Comparison of ENCODE assay signal across 11 cellular contexts in genomic region chr16:70646260-70647241, GRCh38. TPM values are rescaled to one million over a fixed set of nuclear protein-coding genes. Genes with fewer than 3 reads are reported as not detected.
DNase-seq lines count a peak whose midpoint lies in the region; ATAC-seq and TF ChIP-seq lines count a peak whose summit lies in the region.
"Had no signal": no experiment of that assay in that cellular context is flagged by ENCODE, and none has a peak within 500 bp of the region (broad histone marks: within the 10 kb centered on the region; RNA-seq: fewer than 3 reads in every experiment).

IL34 (plus strand) TSS chr16:70646559; CDS start chr16:70646948, 389 bp downstream.

- peak; percentile 59 to 74 for ATAC-seq in right cardiac atrium
- no peak for ATAC-seq in HG03520 (IDR thresholded peaks at IDR 0.05; ENCODE audit: unreplicated experiment)
- ATAC-seq: naive thymus-derived CD8-positive, alpha-beta T cell had no signal

- no peak for TF ChIP-seq CTCF in adrenal gland (IDR thresholded peaks at IDR 0.05)

- H3K27ac ChIP-seq in adrenal gland, result peak within 1 kb of the TSS in 4 of 5 donors; percentile 11 to 83 (median 50)
- H3K27ac ChIP-seq in right cardiac atrium (ENCODE audit: low read length), result no peak within 1 kb of the TSS

- DNase-seq in M059J (ENCODE audit: low read depth) (peak; percentile 65), adrenal gland (peak; percentile 44 to 80 (median 66)), right cardiac atrium (peak; percentile 33 to 73 (median 72)), NCI-H2029 treated with DMSO at 0.1 percent for 48 hours (lab: John Stamatoyannopoulos, UW) (no peak), H4 (ENCODE audit: low spot score) (no peak)
- no peak for DNase-seq in T-helper 2 cell treated with Interferon-gamma antibody and Interleukin-4, amounts not matched to agents 5 μg/mL and 100 μg/mL, for 36 hours (ENCODE audit: low spot score)
- DNase-seq: activated CD4-positive, alpha-beta T cell treated with anti-CD3 and anti-CD28 coated beads for 4 hours; activated naive CD8-positive, alpha-beta T cell treated with anti-CD3 and anti-CD28 coated beads for 36 hours; naive thymus-derived CD8-positive, alpha-beta T cell had no signal

- H3K4me2 ChIP-seq in skeletal muscle satellite cell (ENCODE audit: low read length), result peak within 1 kb of the TSS; percentile 45

- 44 to 50% (median 45%) methylated on average over 14 to 39 of the region's 39 CpGs for WGBS in adrenal gland, 4 donors
- WGBS in right cardiac atrium, result 61% methylated on average over 39 of the region's 39 CpGs

- no peaks in the 10 kb centered on the region for H3K9me3 Mint-ChIP-seq in T-helper 2 cell treated with Interferon-gamma antibody and Interleukin-4, amounts not matched to agents 5 μg/mL and 100 μg/mL, for 36 hours
- H3K9me3 Mint-ChIP-seq: activated naive CD8-positive, alpha-beta T cell treated with anti-CD3 and anti-CD28 coated beads for 36 hours; naive thymus-derived CD8-positive, alpha-beta T cell had no signal

- no peak within 1 kb of the TSS for H3K4me3 Mint-ChIP-seq in T-helper 2 cell treated with Interferon-gamma antibody and Interleukin-4, amounts not matched to agents 5 μg/mL and 100 μg/mL, for 36 hours
- H3K4me3 Mint-ChIP-seq: activated naive CD8-positive, alpha-beta T cell treated with anti-CD3 and anti-CD28 coated beads for 36 hours had no signal

- H3K36me3 Mint-ChIP-seq in T-helper 2 cell treated with Interferon-gamma antibody and Interleukin-4, amounts not matched to agents 5 μg/mL and 100 μg/mL, for 36 hours (ENCODE audit: low read depth), result no peaks in the 10 kb centered on the region
- H3K36me3 Mint-ChIP-seq: activated naive CD8-positive, alpha-beta T cell treated with anti-CD3 and anti-CD28 coated beads for 36 hours; naive thymus-derived CD8-positive, alpha-beta T cell had no signal

- no peak for TF ChIP-seq POLR2A in adrenal gland (IDR thresholded peaks at IDR 0.05)

- H3K27me3 ChIP-seq in adrenal gland (no peaks in the 10 kb centered on the region), right cardiac atrium (ENCODE audit: control insufficient read depth, insufficient read depth) (no peaks in the 10 kb centered on the region), skeletal muscle satellite cell (ENCODE audit: control insufficient read depth, insufficient read depth, low read length) (no peaks in the 10 kb centered on the region)

- H3K9me3 ChIP-seq in adrenal gland (replicated peaks in 1 of 3) (no peaks in the 10 kb centered on the region), right cardiac atrium (ENCODE audit: control insufficient read depth, low read length) (no peaks in the 10 kb centered on the region), skeletal muscle satellite cell (replicated peaks; ENCODE audit: low read length) (no peaks in the 10 kb centered on the region)

- H3K4me1 Mint-ChIP-seq in T-helper 2 cell treated with Interferon-gamma antibody and Interleukin-4, amounts not matched to agents 5 μg/mL and 100 μg/mL, for 36 hours (ENCODE audit: low read depth), result no peaks in the 10 kb centered on the region
- H3K4me1 Mint-ChIP-seq: activated naive CD8-positive, alpha-beta T cell treated with anti-CD3 and anti-CD28 coated beads for 36 hours; naive thymus-derived CD8-positive, alpha-beta T cell had no signal

- H3K27ac Mint-ChIP-seq in T-helper 2 cell treated with Interferon-gamma antibody and Interleukin-4, amounts not matched to agents 5 μg/mL and 100 μg/mL, for 36 hours, result no peak within 1 kb of the TSS
- H3K27ac Mint-ChIP-seq: activated naive CD8-positive, alpha-beta T cell treated with anti-CD3 and anti-CD28 coated beads for 36 hours had no signal

- H3K27me3 Mint-ChIP-seq in T-helper 2 cell treated with Interferon-gamma antibody and Interleukin-4, amounts not matched to agents 5 μg/mL and 100 μg/mL, for 36 hours (ENCODE audit: low read depth), result peaks cover 10% of the 10 kb centered on the region
- H3K27me3 Mint-ChIP-seq: activated naive CD8-positive, alpha-beta T cell treated with anti-CD3 and anti-CD28 coated beads for 36 hours had no signal

- H3K36me3 ChIP-seq in adrenal gland (replicated peaks in 1 of 2) (no peaks in the 10 kb centered on the region), skeletal muscle satellite cell (ENCODE audit: insufficient read depth, low read length) (no peaks in the 10 kb centered on the region)

- H3K4me3 ChIP-seq in adrenal gland, result peak within 1 kb of the TSS in 1 of 4 donors; percentile 12
- H3K4me3 ChIP-seq in right cardiac atrium (ENCODE audit: low read length), result no peak within 1 kb of the TSS
- H3K4me3 ChIP-seq in skeletal muscle satellite cell (ENCODE audit: low read length), result peak within 1 kb of the TSS; percentile 19

- H3K4me1 ChIP-seq in adrenal gland (replicated peaks in 1 of 2) (peaks cover 0 to 15% of the 10 kb centered on the region in 2 donors), right cardiac atrium (ENCODE audit: control insufficient read depth, insufficient read depth, low read length) (no peaks in the 10 kb centered on the region), skeletal muscle satellite cell (ENCODE audit: control insufficient read depth, insufficient read depth, low read length) (peaks cover 25% of the 10 kb centered on the region)

- H3K9ac ChIP-seq in skeletal muscle satellite cell (ENCODE audit: low read depth, low read length), result peak within 1 kb of the TSS; percentile 29

- intact Hi-C loops in adrenal gland (cut with DNase I), result loop anchor here in 1 of 2 donors (10.0 kb wide), 1 partner anchor 282 kb away; no protein-coding TSS in a partner anchor
- intact Hi-C loops in right cardiac atrium (cut with DNase I), result loop anchor here in 1 of 4 donors (10.0 kb wide), 1 partner anchor 112 kb away; no protein-coding TSS in a partner anchor

RNA-seq across cellular contexts. Expression of gene IL34, which starts in this region (rescaled TPM):
- 0.86 TPM in 1 of 2 replicates, not detected in the other for total RNA-seq in M059J (2014; rRNA removed; shearing (Covaris generic))
- total RNA-seq in adrenal gland, result 10 to 100 TPM; 16.8 to 62.9 (median 40.3) TPM
- 10 to 100 TPM in 2 of 3 donors, 1 to 10 TPM in 1; 3.2 to 36.5 (median 35.0) TPM for polyA plus RNA-seq in adrenal gland
- 1 to 10 TPM in 2 of 4 donors, under 1 TPM in 2; 0.74 to 2.1 (median 1.5) TPM for total RNA-seq in right cardiac atrium
- polyA plus RNA-seq in right cardiac atrium, result 1.9 TPM
- 0.51 and 1.5 TPM in 2 replicates for total RNA-seq in skeletal muscle satellite cell (2012; rRNA removed)
- total RNA-seq in H4 (2014; rRNA removed; shearing (Covaris generic)), result not detected in 2 replicates
- polyA plus RNA-seq: naive thymus-derived CD8-positive, alpha-beta T cell had no signal

Comparison
In these comparisons a context has a peak if more than half of its experiments do, and no peak if none do; other contexts are left out.
1. Peak in DNase-seq in M059J; RNA of the gene not detected or under 1 TPM.
2. DNase-seq: peak in adrenal gland (7 of 7) and right cardiac atrium (3 of 3); none in T-helper 2 cell treated with Interferon-gamma antibody and Interleukin-4, amounts not matched to agents 5 μg/mL and 100 μg/mL, for 36 hours (single experiment), NCI-H2029 treated with DMSO at 0.1 percent for 48 hours (single experiment) and H4 (single experiment).